In the genomic region with DNA sequence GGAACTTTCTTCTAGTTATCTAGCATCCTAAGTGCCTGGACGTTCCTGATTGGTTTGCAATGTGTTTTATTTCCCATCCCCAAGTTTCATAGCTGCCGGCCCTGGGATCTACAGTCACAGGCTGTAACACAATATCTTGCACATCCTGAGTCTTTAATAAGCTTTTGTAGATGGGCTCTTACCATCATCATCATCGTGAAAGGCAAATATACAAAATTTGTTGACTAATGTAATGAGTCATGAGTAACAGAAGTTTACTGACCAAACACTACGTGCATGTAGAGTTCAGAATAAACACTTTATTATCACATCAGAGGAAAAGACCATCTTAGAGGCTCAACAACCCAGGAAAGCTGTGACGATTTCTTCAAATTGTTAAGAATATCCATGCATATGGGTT, we compare ENCODE assay signal across 1 cellular context.
TF ChIP-seq lines count a peak whose summit lies in the region.

No MANE protein-coding gene starts in this region.

TF ChIP-seq in IMR-90, 13 proteins besides CTCF, POLR2A, EP300 and RAD21:
- no peak for TF ChIP-seq MXI1 (IDR thresholded peaks at IDR 0.05; ENCODE audit: borderline replicate concordance, low read depth, low read length)
- no peak for TF ChIP-seq CHD1 (IDR thresholded peaks at IDR 0.05; ENCODE audit: low read depth, low read length)
- peak; percentile 14; the same call in 1 of the 2 replicates for TF ChIP-seq FOS (IDR thresholded peaks at IDR 0.05; ENCODE audit: low read depth, low read length)
